Comparison of ENCODE assay signal across 22 cellular contexts in genomic region chr5:127038550-127038949, GRCh38. TPM values are rescaled to one million over a fixed set of nuclear protein-coding genes. Genes with fewer than 3 reads are reported as not detected.
"Had no signal": no experiment of that assay in that cellular context is flagged by ENCODE, and none has a peak within 500 bp of the region (broad histone marks: within the 10 kb centered on the region; RNA-seq: fewer than 3 reads in every experiment).

No MANE protein-coding gene starts in this region.

- H3K27me3 ChIP-seq: tibial artery, uterus had no signal

- H3K36me3 ChIP-seq: tibial artery, uterus had no signal

- ATAC-seq: esophagus mucosa, mucosa of descending colon, T-helper 17 cell had no signal

- H3K9me3 ChIP-seq: mucosa of descending colon, tibial artery, uterus had no signal

- H3K27ac ChIP-seq: tibial artery, uterus had no signal

- H3K4me3 ChIP-seq: mucosa of descending colon, tibial artery, uterus had no signal

- DNase-seq: activated CD4-positive, alpha-beta memory T cell treated with anti-CD3 and anti-CD28 coated beads for 36 hours; activated CD4-positive, alpha-beta T cell treated with anti-CD3 and anti-CD28 coated beads for 48 hours; activated naive CD4-positive, alpha-beta T cell treated with anti-CD3 and anti-CD28 coated beads for 36 hours; activated naive CD8-positive, alpha-beta T cell treated with anti-CD3 and anti-CD28 coated beads, Interleukin-2, amount 10 ng/mL, durations not matched to agents 7 days and 5 days; activated T-cell treated with anti-CD3 and anti-CD28 coated beads, Interleukin-2, amount 50 U/mL, for 48 hours; amniotic stem cell; cerebellar nuclear complex; effector CD8-positive, alpha-beta T cell; foreskin melanocyte; hippocampal formation; kidney glomerular epithelial cell; mesendoderm; mucosa of descending colon; nucleus accumbens; posterior cingulate gyrus; stimulated activated CD4-positive, alpha-beta T cell treated with anti-CD3 and anti-CD28 coated beads, Interleukin-12 subunit alpha, Interleukin-12 subunit beta, amount 100 ng/mL, for 4 hours; stimulated activated CD4-positive, alpha-beta T cell treated with anti-CD3 and anti-CD28 coated beads, Interleukin-4, amount 100 ng/mL, for 4 hours; T-helper 17 cell; tibial artery; uterus had no signal

RNA-seq across cellular contexts. Expression of gene C5orf63, which starts 34.8 kb away (rescaled TPM):
- polyA plus RNA-seq: neural cell had no signal
